Comparison of ENCODE assay signal across 9 cellular contexts in the genomic region with DNA sequence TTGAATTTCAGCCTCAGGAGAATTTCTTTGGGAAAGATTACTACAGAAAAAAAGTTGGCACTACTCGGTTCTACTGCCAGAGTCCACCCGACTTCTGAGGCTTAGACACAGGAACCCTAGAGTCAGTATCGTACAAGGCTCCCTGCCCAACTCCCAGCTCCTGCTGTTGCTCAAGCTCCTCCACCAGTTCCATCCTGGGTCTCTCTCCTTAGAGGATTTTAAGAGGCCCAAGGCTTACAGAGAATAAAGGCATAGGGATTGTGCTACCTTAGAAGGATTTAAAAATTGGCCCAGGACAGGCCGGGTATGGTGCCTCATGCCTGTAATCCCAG. TPM values are rescaled to one million over a fixed set of nuclear protein-coding genes. Genes with fewer than 3 reads are reported as not detected.
DNase-seq lines count a peak whose midpoint lies in the region; ATAC-seq and TF ChIP-seq lines count a peak whose summit lies in the region.
"Had no signal": no experiment of that assay in that cellular context is flagged by ENCODE, and none has a peak within 500 bp of the region (broad histone marks: within the 10 kb centered on the region; RNA-seq: fewer than 3 reads in every experiment).

No MANE protein-coding gene starts in this region.

- ATAC-seq in HG03139 (IDR thresholded peaks at IDR 0.05; ENCODE audit: unreplicated experiment) (no peak), GM21717 (IDR thresholded peaks at IDR 0.05; ENCODE audit: unreplicated experiment) (no peak)

- peak overlapping the region; percentile 85 for H3K27ac ChIP-seq in KOPT-K1 (ENCODE audit: low read depth, low read length, poor library complexity, severe bottlenecking)
- no peak overlapping the region for H3K27ac ChIP-seq in mammary epithelial cell (ENCODE audit: insufficient read depth, low read depth, low read length)
- H3K27ac ChIP-seq in parathyroid adenoma, result peak overlapping the region; percentile 70

- dilution Hi-C loops in mammary epithelial cell (cut with HindIII; ENCODE audit: low sequenced_read_pairs), result loop anchor here (5.0 kb wide), 1 partner anchor 387 kb away; no protein-coding TSS in a partner anchor

- H3K4me3 ChIP-seq in GM06990 (replicated peaks; ENCODE audit: low read depth, low read length), result no peak overlapping the region
- H3K4me3 ChIP-seq in mammary epithelial cell (replicated peaks in 1 of 3; ENCODE audit: insufficient read depth in 1 of 3, low read depth in 2 of 3, low read length in 3 of 3), result no peak overlapping the region
- H3K4me3 ChIP-seq in parathyroid adenoma (ENCODE audit: low read depth, low read length), result no peak overlapping the region

- no peaks in the 10 kb centered on the region for H3K79me2 ChIP-seq in mammary epithelial cell (ENCODE audit: insufficient read depth, low read length)
- H3K79me2 ChIP-seq in parathyroid adenoma, result no peaks in the 10 kb centered on the region

- CTCF ChIA-PET in mammary epithelial cell (lab: Charles Lee; ENCODE audit: low non-redundant PET), result interaction anchor here (0.6 kb wide), 1 partner anchor 17 kb away, joined by 3 read pairs; no protein-coding TSS in a partner anchor

- in situ Hi-C loops in mammary epithelial cell (cut with MboI; ENCODE audit: low sequenced_read_pairs in 2 of 2), result no loop called here

- intact Hi-C loops in mammary epithelial cell (cut with micrococcal nuclease), result no loop called here

- BruUV-seq in mammary epithelial cell (replicated peaks; lab: Mats Ljungman, UMichigan), result no TSS peak

- TF ChIP-seq CTCF in GM06990 (IDR thresholded peaks at IDR 0.05; ENCODE audit: insufficient read depth, low read length, poor library complexity, severe bottlenecking) (no peak), mammary epithelial cell (conservative IDR thresholded peaks at IDR 0.05 in 1 of 2, IDR thresholded peaks at IDR 0.05 in 1 of 2; ENCODE audit: extremely low read depth in 1 of 2, insufficient read depth in 1 of 2, low read depth in 1 of 2, low read length in 2 of 2) (no peak), parathyroid adenoma (IDR thresholded peaks at IDR 0.05) (no peak)

- H2AFZ ChIP-seq in mammary epithelial cell (ENCODE audit: low read depth, low read length), result peak overlapping the region; percentile 97
- H2AFZ ChIP-seq in parathyroid adenoma, result peak overlapping the region; percentile 97

- H3K4me2 ChIP-seq in mammary epithelial cell (ENCODE audit: insufficient read depth, low read depth, low read length), result no peak overlapping the region
- H3K4me2 ChIP-seq in parathyroid adenoma (ENCODE audit: low read length), result peak overlapping the region; percentile 80

- H3K9me3 ChIP-seq in KOPT-K1 (ENCODE audit: insufficient read depth, low read length, poor library complexity, severe bottlenecking) (no peaks in the 10 kb centered on the region), mammary epithelial cell (replicated peaks; ENCODE audit: insufficient read depth, low read length) (no peaks in the 10 kb centered on the region), parathyroid adenoma (ENCODE audit: control insufficient read depth, low read length) (no peaks in the 10 kb centered on the region)

- no peak overlapping the region for H3K9ac ChIP-seq in mammary epithelial cell (ENCODE audit: insufficient read depth, low read length)
- no peak overlapping the region for H3K9ac ChIP-seq in parathyroid adenoma

- WGBS in mammary epithelial cell (ENCODE audit: low coverage, missing lambda C conversion rate), result 54% methylated on average over 4 of the region's 4 CpGs

- no peaks in the 10 kb centered on the region for H4K20me1 ChIP-seq in mammary epithelial cell (ENCODE audit: insufficient read depth, low read length)

- H3K36me3 ChIP-seq in GM06990 (ENCODE audit: control insufficient read depth, insufficient read depth, low read length), result no peaks in the 10 kb centered on the region
- H3K36me3 ChIP-seq in KOPT-K1 (ENCODE audit: insufficient read depth, low read length), result no peaks in the 10 kb centered on the region
- no peaks in the 10 kb centered on the region for H3K36me3 ChIP-seq in mammary epithelial cell (ENCODE audit: insufficient read depth, low read length)
- no peaks in the 10 kb centered on the region for H3K36me3 ChIP-seq in parathyroid adenoma (ENCODE audit: control insufficient read depth, insufficient read depth, low read length)

- H3K27me3 ChIP-seq in GM06990 (replicated peaks; ENCODE audit: control insufficient read depth, insufficient read depth, low read length), result no peaks in the 10 kb centered on the region
- no peaks in the 10 kb centered on the region for H3K27me3 ChIP-seq in mammary epithelial cell (ENCODE audit: insufficient read depth, low read length)
- no peaks in the 10 kb centered on the region for H3K27me3 ChIP-seq in parathyroid adenoma (ENCODE audit: control insufficient read depth, insufficient read depth, low read length)

- DNase-seq in GM06990 (ENCODE audit: extremely low read depth, insufficient read length) (peak; percentile 15), mammary epithelial cell (no peak), NCI-H69 (lab: John Stamatoyannopoulos, UW) (no peak)
- no peak for DNase-seq in effector CD4-positive, alpha-beta T cell
- DNase-seq: islet precursor cell had no signal

- peaks cover 15% of the 10 kb centered on the region for H3K4me1 ChIP-seq in mammary epithelial cell (ENCODE audit: insufficient read depth, low read length)
- peaks cover 19% of the 10 kb centered on the region for H3K4me1 ChIP-seq in parathyroid adenoma

RNA-seq across cellular contexts. Expression of gene SSBP2, which starts 29.0 kb away (rescaled TPM):
- 10 to 100 TPM; 24.8 to 40.8 TPM for total RNA-seq in mammary epithelial cell
- 33.6 TPM for polyA plus RNA-seq in mammary epithelial cell
- polyA minus RNA-seq in mammary epithelial cell, result 22.2 TPM
